ENCODE assay signal across 29 cellular contexts in genomic region chr1:210074904-210075303, GRCh38.
"Had no signal": no experiment of that assay in that cellular context is flagged by ENCODE, and none has a peak within 500 bp of the region (broad histone marks: within the 10 kb centered on the region; RNA-seq: fewer than 3 reads in every experiment).

No MANE protein-coding gene starts in this region.

- H3K4me1 Mint-ChIP-seq: activated CD4-positive, alpha-beta memory T cell treated with anti-CD3 and anti-CD28 coated beads, Interleukin-2, amount 10 ng/mL, durations not matched to agents 7 days and 5 days; activated CD4-positive, alpha-beta T cell treated with anti-CD3 and anti-CD28 coated beads, Interleukin-2, amount 10 ng/mL, durations not matched to agents 7 days and 5 days; naive B cell; nephron progenitor cell; stimulated activated memory B cell treated with anti-CD40 and anti-IgM and Interleukin-4, amounts not matched to agents 10 μg/mL and 1 μg/mL and 100 μg/mL, for 72 hours; stimulated activated naive CD8-positive, alpha-beta T cell treated with anti-CD3 and anti-CD28 coated beads, Interleukin-15, amount 100 ng/mL, for 72 hours had no signal

- FAIRE-seq: endometrium, frontal cortex, keratinocyte had no signal

- H2AFZ ChIP-seq: hepatocyte, parathyroid adenoma had no signal

- ATAC-seq: left cardiac atrium; psoas muscle; stimulated activated memory B cell treated with anti-CD40 and anti-IgM and Interleukin-4, amounts not matched to agents 10 μg/mL and 1 μg/mL and 100 μg/mL, for 72 hours; stimulated activated naive CD8-positive, alpha-beta T cell treated with anti-CD3 and anti-CD28 coated beads, Interleukin-15, amount 100 ng/mL, for 72 hours; upper lobe of right lung had no signal

- H3K9me3 ChIP-seq: psoas muscle, upper lobe of right lung had no signal

- DNase-seq: activated CD4-positive, alpha-beta memory T cell treated with anti-CD3 and anti-CD28 coated beads, Interleukin-2, amount 10 ng/mL, durations not matched to agents 7 days and 5 days; activated CD4-positive, alpha-beta T cell treated with anti-CD3 and anti-CD28 coated beads for 1 hour; activated CD4-positive, alpha-beta T cell treated with anti-CD3 and anti-CD28 coated beads, Interleukin-2, amount 10 ng/mL, durations not matched to agents 7 days and 5 days; activated CD8-positive, alpha-beta memory T cell treated with anti-CD3 and anti-CD28 coated beads, Interleukin-2, amount 50 U/mL, for 48 hours; activated gamma-delta T cell treated with Interleukin-2 at 50 U/mL for 16 hours; activated naive CD4-positive, alpha-beta T cell treated with anti-CD3 and anti-CD28 coated beads, Interleukin-2, amount 50 U/mL, for 16 hours; activated T-cell treated with anti-CD3 and anti-CD28 coated beads, Interleukin-2, amount 50 U/mL, for 24 hours; caudate nucleus; effector CD8-positive, alpha-beta T cell; left cardiac atrium; naive B cell; nephron progenitor cell; nucleus accumbens; psoas muscle; stimulated activated CD4-positive, alpha-beta T cell treated with anti-CD3 and anti-CD28 coated beads, Interleukin-1b, Interleukin-23, amount 100 ng/mL, for 48 hours; stimulated activated CD4-positive, alpha-beta T cell treated with anti-CD3 and anti-CD28 coated beads, Interleukin-4, amount 100 ng/mL, for 4 hours; stimulated activated CD8-positive, alpha-beta memory T cell treated with anti-CD3 and anti-CD28 coated beads, Interleukin-4, amount 100 ng/mL, for 48 hours; stimulated activated naive CD8-positive, alpha-beta T cell treated with anti-CD3 and anti-CD28 coated beads, Interleukin-15, amount 100 ng/mL, for 72 hours; substantia nigra; T-helper 2 cell; upper lobe of right lung had no signal

- H3K9ac ChIP-seq: parathyroid adenoma had no signal

- H3K36me3 ChIP-seq: upper lobe of right lung had no signal

- H3K27me3 Mint-ChIP-seq: activated CD4-positive, alpha-beta memory T cell treated with anti-CD3 and anti-CD28 coated beads, Interleukin-2, amount 10 ng/mL, durations not matched to agents 7 days and 5 days; activated CD4-positive, alpha-beta T cell treated with anti-CD3 and anti-CD28 coated beads, Interleukin-2, amount 10 ng/mL, durations not matched to agents 7 days and 5 days had no signal

- H3K4me1 ChIP-seq: parathyroid adenoma, psoas muscle, upper lobe of right lung had no signal

- H3K4me3 Mint-ChIP-seq: activated CD4-positive, alpha-beta memory T cell treated with anti-CD3 and anti-CD28 coated beads, Interleukin-2, amount 10 ng/mL, durations not matched to agents 7 days and 5 days; activated CD4-positive, alpha-beta T cell treated with anti-CD3 and anti-CD28 coated beads, Interleukin-2, amount 10 ng/mL, durations not matched to agents 7 days and 5 days; activated T-cell treated with anti-CD3 and anti-CD28 coated beads, Interleukin-2, amount 50 U/mL, for 24 hours; mesothelial cell of epicardium; naive B cell; nephron progenitor cell; stimulated activated memory B cell treated with anti-CD40 and anti-IgM and Interleukin-4, amounts not matched to agents 10 μg/mL and 1 μg/mL and 100 μg/mL, for 72 hours; stimulated activated naive CD8-positive, alpha-beta T cell treated with anti-CD3 and anti-CD28 coated beads, Interleukin-15, amount 100 ng/mL, for 72 hours had no signal

- H3K27ac Mint-ChIP-seq: activated CD4-positive, alpha-beta memory T cell treated with anti-CD3 and anti-CD28 coated beads, Interleukin-2, amount 10 ng/mL, durations not matched to agents 7 days and 5 days; activated CD4-positive, alpha-beta T cell treated with anti-CD3 and anti-CD28 coated beads, Interleukin-2, amount 10 ng/mL, durations not matched to agents 7 days and 5 days; activated T-cell treated with anti-CD3 and anti-CD28 coated beads, Interleukin-2, amount 50 U/mL, for 24 hours; mesothelial cell of epicardium; naive B cell; nephron progenitor cell; stimulated activated memory B cell treated with anti-CD40 and anti-IgM and Interleukin-4, amounts not matched to agents 10 μg/mL and 1 μg/mL and 100 μg/mL, for 72 hours; stimulated activated naive CD8-positive, alpha-beta T cell treated with anti-CD3 and anti-CD28 coated beads, Interleukin-15, amount 100 ng/mL, for 72 hours had no signal

- H3K79me2 ChIP-seq: hepatocyte, parathyroid adenoma had no signal

- H3K4me3 ChIP-seq: hepatocyte, psoas muscle, smooth muscle cell, upper lobe of right lung had no signal

- H3K27me3 ChIP-seq: hepatocyte, upper lobe of right lung had no signal

- H3K9me3 Mint-ChIP-seq: activated CD4-positive, alpha-beta memory T cell treated with anti-CD3 and anti-CD28 coated beads, Interleukin-2, amount 10 ng/mL, durations not matched to agents 7 days and 5 days; activated CD4-positive, alpha-beta T cell treated with anti-CD3 and anti-CD28 coated beads, Interleukin-2, amount 10 ng/mL, durations not matched to agents 7 days and 5 days; activated T-cell treated with anti-CD3 and anti-CD28 coated beads, Interleukin-2, amount 50 U/mL, for 24 hours; naive B cell; stimulated activated memory B cell treated with anti-CD40 and anti-IgM and Interleukin-4, amounts not matched to agents 10 μg/mL and 1 μg/mL and 100 μg/mL, for 72 hours; stimulated activated naive CD8-positive, alpha-beta T cell treated with anti-CD3 and anti-CD28 coated beads, Interleukin-15, amount 100 ng/mL, for 72 hours had no signal

- H3K27ac ChIP-seq: hepatocyte, parathyroid adenoma, psoas muscle, upper lobe of right lung had no signal

- H3K36me3 Mint-ChIP-seq: mesothelial cell of epicardium; naive B cell; stimulated activated memory B cell treated with anti-CD40 and anti-IgM and Interleukin-4, amounts not matched to agents 10 μg/mL and 1 μg/mL and 100 μg/mL, for 72 hours had no signal

- H3K4me2 ChIP-seq: hepatocyte, smooth muscle cell had no signal
